In the genomic region with DNA sequence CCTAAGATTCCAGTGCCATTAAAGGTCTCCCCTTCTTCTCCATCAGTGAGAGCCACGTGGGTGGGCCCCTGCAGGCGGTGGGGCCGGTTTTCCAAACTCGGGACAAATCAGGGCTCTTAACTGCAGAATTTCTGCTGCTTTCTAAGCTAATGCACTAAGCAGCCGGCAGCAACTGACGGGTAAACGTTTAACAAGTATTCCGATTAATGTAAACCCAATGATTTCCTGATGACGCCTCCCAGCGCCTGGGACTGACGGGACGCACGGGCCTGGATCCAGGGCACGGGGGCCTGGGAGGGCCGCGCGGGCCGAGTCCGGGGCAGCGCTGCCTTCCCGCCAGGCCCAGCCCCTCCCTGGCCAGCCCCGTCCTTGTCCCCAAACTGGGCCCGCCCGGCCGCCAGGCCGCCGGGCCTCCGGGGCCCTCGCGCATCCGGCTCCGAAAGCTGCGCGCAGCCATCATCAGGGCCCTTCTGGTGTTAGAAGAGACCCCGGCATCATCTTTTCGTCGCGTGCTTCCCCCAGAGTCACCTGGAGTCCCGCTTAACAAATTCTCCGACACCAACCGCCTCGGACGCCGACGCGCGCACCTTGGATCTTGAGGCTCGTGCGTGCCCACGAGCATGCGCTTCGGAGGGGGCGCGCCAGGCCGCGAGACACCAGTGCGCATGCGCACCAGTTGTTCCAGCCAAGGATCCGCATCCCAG, we compare ENCODE assay signal across 7 cellular contexts.
DNase-seq lines count a peak whose midpoint lies in the region; ATAC-seq and TF ChIP-seq lines count a peak whose summit lies in the region.

A gene (minus strand): TSS at position 616 of the 704 bp plus-strand sequence. CDS start 1,812 bp downstream, outside the sequence.

- peak; percentile 72 for DNase-seq in NCI-H226
- DNase-seq in central memory CD4-positive, alpha-beta T cell: peak; percentile 78
- peak; percentile 68 for DNase-seq in iris pigment epithelial cell (ENCODE audit: low read depth)
- peak; percentile 61 to 65 for DNase-seq in stimulated activated CD4-positive, alpha-beta T cell treated with anti-CD3 and anti-CD28 coated beads, Interleukin-12 subunit alpha, Interleukin-12 subunit beta, amount 100 ng/mL, for 24 hours (ENCODE audit: low read depth in 2 of 2)

- peak; percentile 62 for TF ChIP-seq POLR2A in GM18526 (IDR thresholded peaks at IDR 0.05; ENCODE audit: extremely low read depth, insufficient read length)

- ATAC-seq in HG03139 (IDR thresholded peaks at IDR 0.05; ENCODE audit: unreplicated experiment): peak; percentile 58
- ATAC-seq in activated CD4-positive, CD25-positive, alpha-beta regulatory T cell treated with anti-CD3 and anti-CD28 coated beads, Interleukin-2, amount 50 U/mL, for 24 hours: peak; percentile 73 to 74

Comparison
In these comparisons a context has a peak if more than half of its experiments do, and no peak if none do; other contexts are left out.
1. Peak in every context shown above with its lines: DNase-seq and ATAC-seq.